ENCODE assay signal across 30 cellular contexts in the genomic region with DNA sequence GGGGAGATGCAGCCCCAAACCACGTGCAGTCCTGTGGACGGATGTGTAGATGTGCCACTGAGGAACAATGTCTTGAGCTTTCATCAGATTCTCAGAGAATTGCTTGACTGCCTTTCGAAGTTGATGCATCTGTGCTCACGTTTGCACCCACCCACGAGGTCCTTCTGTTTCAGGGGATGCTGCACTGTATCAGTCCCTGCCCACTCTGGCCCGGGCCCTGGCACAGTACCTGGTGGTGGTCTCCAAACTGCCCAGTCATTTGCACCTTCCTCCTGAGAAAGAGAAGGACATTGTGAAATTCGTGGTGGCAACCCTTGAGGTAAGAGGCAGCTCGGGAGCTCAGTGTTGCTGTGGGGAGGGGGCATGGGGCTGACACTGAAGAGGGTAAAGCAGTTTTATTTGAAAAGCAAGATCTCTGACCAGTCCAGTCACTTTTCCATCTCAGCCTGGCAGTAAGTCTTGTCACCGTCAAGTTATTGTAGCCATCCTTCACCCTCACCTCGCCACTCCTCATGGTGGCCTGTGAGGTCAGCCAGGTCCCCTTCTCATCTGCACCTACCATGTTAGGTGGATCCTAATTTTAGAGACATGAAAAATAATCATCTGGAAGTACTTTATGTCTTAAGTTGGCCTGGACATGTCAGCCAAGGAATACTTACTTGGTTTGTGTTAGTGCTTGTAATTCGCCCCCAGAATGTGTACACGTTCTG.
"Had no signal": no experiment of that assay in that cellular context is flagged by ENCODE, and none has a peak within 500 bp of the region (broad histone marks: within the 10 kb centered on the region; RNA-seq: fewer than 3 reads in every experiment).

No MANE protein-coding gene starts in this region.

- H3K27me3 Mint-ChIP-seq: activated CD4-positive, alpha-beta T cell treated with anti-CD3 and anti-CD28 coated beads, Interleukin-2, amount 10 ng/mL, durations not matched to agents 24 days and 14 days; activated CD8-positive, alpha-beta T cell treated with anti-CD3 and anti-CD28 coated beads for 36 hours; activated T-helper 17 cell treated with anti-CD3 and anti-CD28 coated beads, Interleukin-2, amount 50 U/mL, for 72 hours; T-cell had no signal

- H3K4me1 Mint-ChIP-seq: activated CD4-positive, alpha-beta T cell treated with anti-CD3 and anti-CD28 coated beads, Interleukin-2, amount 10 ng/mL, durations not matched to agents 24 days and 14 days; activated T-helper 17 cell treated with anti-CD3 and anti-CD28 coated beads, Interleukin-2, amount 50 U/mL, for 72 hours; T-cell had no signal

- ATAC-seq: activated CD8-positive, alpha-beta T cell treated with anti-CD3 and anti-CD28 coated beads for 36 hours; activated T-cell treated with anti-CD3 and anti-CD28 coated beads, Interleukin-2, amount 50 U/mL, for 72 hours; activated T-helper 17 cell treated with anti-CD3 and anti-CD28 coated beads, Interleukin-2, amount 50 U/mL, for 72 hours; body of pancreas; Panc1; Right ventricle myocardium inferior; SK-N-SH treated with all-trans-retinoic acid at 6 μM for 48 hours; T-cell had no signal

- H3K4me3 Mint-ChIP-seq: activated CD4-positive, alpha-beta T cell treated with anti-CD3 and anti-CD28 coated beads, Interleukin-2, amount 10 ng/mL, durations not matched to agents 24 days and 14 days; activated CD8-positive, alpha-beta T cell treated with anti-CD3 and anti-CD28 coated beads for 36 hours; activated naive CD4-positive, alpha-beta T cell treated with anti-CD3 and anti-CD28 coated beads for 36 hours; activated T-cell treated with anti-CD3 and anti-CD28 coated beads, Interleukin-2, amount 50 U/mL, for 72 hours; activated T-helper 17 cell treated with anti-CD3 and anti-CD28 coated beads, Interleukin-2, amount 50 U/mL, for 72 hours; T-cell had no signal

- H3K27ac Mint-ChIP-seq: activated CD8-positive, alpha-beta T cell treated with anti-CD3 and anti-CD28 coated beads for 36 hours; activated naive CD4-positive, alpha-beta T cell treated with anti-CD3 and anti-CD28 coated beads for 36 hours; activated T-cell treated with anti-CD3 and anti-CD28 coated beads, Interleukin-2, amount 50 U/mL, for 72 hours; activated T-helper 17 cell treated with anti-CD3 and anti-CD28 coated beads, Interleukin-2, amount 50 U/mL, for 72 hours; T-cell had no signal

- H3K27ac ChIP-seq: adrenal gland, body of pancreas, breast epithelium, RWPE1 had no signal

- H3K9me3 Mint-ChIP-seq: activated CD4-positive, alpha-beta T cell treated with anti-CD3 and anti-CD28 coated beads, Interleukin-2, amount 10 ng/mL, durations not matched to agents 24 days and 14 days; activated CD8-positive, alpha-beta T cell treated with anti-CD3 and anti-CD28 coated beads for 36 hours; activated naive CD4-positive, alpha-beta T cell treated with anti-CD3 and anti-CD28 coated beads for 36 hours; activated naive CD4-positive, alpha-beta T cell treated with anti-CD3 and anti-CD28 coated beads, Interleukin-2, amount 50 U/mL, for 72 hours; activated T-cell treated with anti-CD3 and anti-CD28 coated beads, Interleukin-2, amount 50 U/mL, for 72 hours; activated T-helper 17 cell treated with anti-CD3 and anti-CD28 coated beads, Interleukin-2, amount 50 U/mL, for 72 hours; T-cell had no signal

- DNase-seq: activated CD4-positive, alpha-beta T cell treated with anti-CD3 and anti-CD28 coated beads, Interleukin-2, amount 10 ng/mL, durations not matched to agents 24 days and 14 days; activated CD4-positive, alpha-beta T cell treated with anti-CD3 and anti-CD28 coated beads, Interleukin-2, amount 50 U/mL, for 4 hours; activated CD8-positive, alpha-beta T cell treated with anti-CD3 and anti-CD28 coated beads for 36 hours; activated gamma-delta T cell treated with Interleukin-2 at 50 U/mL for 16 hours; activated naive CD4-positive, alpha-beta T cell treated with anti-CD3 and anti-CD28 coated beads for 36 hours; activated T-cell treated with anti-CD3 and anti-CD28 coated beads, Interleukin-2, amount 50 U/mL, for 1 hour; activated T-cell treated with anti-CD3 and anti-CD28 coated beads, Interleukin-2, amount 50 U/mL, for 72 hours; central memory CD4-positive, alpha-beta T cell; Kasumi-1; KG1; MG63; NCI-H1048; NCI-H1105 treated with DMSO at 0.1 percent for 48 hours; NCI-H1436; NCI-H1694; NCI-H2029; NCI-H345; NCI-H524 treated with DMSO at 0.1 percent for 48 hours; SIG-M5; T-cell; T1000 had no signal

- H3K9me3 ChIP-seq: adrenal gland, body of pancreas, breast epithelium, MG63 had no signal

- H3K4me1 ChIP-seq: breast epithelium had no signal

- H3K4me3 ChIP-seq: adrenal gland, body of pancreas, breast epithelium, MG63 had no signal

- H3K27me3 ChIP-seq: adrenal gland, body of pancreas, breast epithelium, MG63 had no signal
